ENCODE assay signal across 9 cellular contexts in the genomic region with DNA sequence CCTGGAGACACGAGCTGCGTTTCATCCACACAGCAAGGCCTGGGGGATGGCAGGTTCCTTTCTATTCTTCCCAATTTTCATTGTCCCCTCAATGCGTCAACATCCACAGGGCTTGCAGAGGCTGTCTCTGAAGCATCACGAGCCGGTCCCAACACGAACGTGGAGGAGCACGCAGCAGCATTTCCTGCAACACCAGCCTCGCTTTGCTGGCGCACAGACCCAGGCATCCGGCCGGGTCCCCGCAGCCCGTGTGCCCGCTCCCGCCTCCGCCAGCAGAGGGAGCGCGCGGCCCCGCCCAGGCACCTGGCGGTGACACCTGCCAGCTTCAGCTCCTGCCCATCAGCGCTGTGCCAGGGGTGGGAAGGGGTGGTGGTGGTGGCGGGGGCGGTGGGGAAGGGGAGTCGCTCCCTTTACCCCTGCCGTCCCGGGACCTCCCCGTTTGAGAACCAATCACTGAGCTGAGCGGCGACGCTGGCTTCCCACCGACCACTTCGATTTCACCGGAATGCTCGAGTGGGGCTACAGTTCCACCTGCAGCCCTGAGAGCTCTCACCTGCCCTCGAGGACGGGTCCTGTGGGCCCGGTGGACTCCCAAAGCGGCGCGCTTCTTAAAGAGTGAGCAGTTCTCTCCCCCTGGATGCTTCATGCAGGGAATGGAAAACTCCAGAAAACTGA.
DNase-seq lines count a peak whose midpoint lies in the region; ATAC-seq, FAIRE-seq and TF ChIP-seq lines count a peak whose summit lies in the region.
"Had no signal": no experiment of that assay in that cellular context is flagged by ENCODE, and none has a peak within 500 bp of the region (broad histone marks: within the 10 kb centered on the region; RNA-seq: fewer than 3 reads in every experiment).

No MANE protein-coding gene starts in this region.

- H3K27ac ChIP-seq in iPS-20b (ENCODE audit: low read length), result no peak overlapping the region
- no peak overlapping the region for H3K27ac ChIP-seq in testis

- H3K9ac ChIP-seq in iPS-20b (ENCODE audit: low read depth, low read length), result no peak overlapping the region

- H3K4me1 ChIP-seq in iPS-20b (ENCODE audit: insufficient read depth, low read length), result no peaks in the 10 kb centered on the region; the same call in 1 of the 2 replicates
- no peaks in the 10 kb centered on the region for H3K4me1 ChIP-seq in testis

- TF ChIP-seq CTCF in CD14-positive monocyte (IDR thresholded peaks at IDR 0.05) (peak; percentile 11), testis (IDR thresholded peaks at IDR 0.05) (peak in 2 of 3 experiments; percentile 16 to 43)

- H3K27ac Mint-ChIP-seq in CD14-positive monocyte, result no peak overlapping the region

- H3K27me3 Mint-ChIP-seq in CD14-positive monocyte (ENCODE audit: low read depth in 3 of 3), result peaks cover 4 to 9% (median 6%) of the 10 kb centered on the region in 3 donors

- FAIRE-seq in GM19239 (lab: Jason Lieb, UNC), result no peak
- FAIRE-seq: astrocyte had no signal

- peak overlapping the region; percentile 29; the same call in 1 of the 2 replicates for H3K4me3 ChIP-seq in iPS-20b (ENCODE audit: low read length)
- peak overlapping the region; percentile 15 to 36 for H3K4me3 ChIP-seq in testis

- DNase-seq in CD14-positive monocyte (ENCODE audit: low spot score) (no peak), GM19239 (ENCODE audit: insufficient read length, low spot score) (peak; percentile 48), HK-2 (ENCODE audit: unreplicated experiment) (peak; percentile 23), testis (peak; percentile 20), cerebellum (ENCODE audit: low spot score) (no peak)
- peak; percentile 65 for DNase-seq in activated CD4-positive, alpha-beta T cell treated with anti-CD3 and anti-CD28 coated beads for 48 hours

- H3K9me3 ChIP-seq in iPS-20b (ENCODE audit: insufficient read depth, low read depth, low read length) (no peaks in the 10 kb centered on the region), testis (no peaks in the 10 kb centered on the region)

- H3K4me1 Mint-ChIP-seq in CD14-positive monocyte, result no peaks in the 10 kb centered on the region

- intact Hi-C loops in CD14-positive monocyte (cut with micrococcal nuclease) (no loop called here), testis (cut with DNase I; ENCODE audit: low total_unique reads) (no loop called here)

- H3K9me3 Mint-ChIP-seq in CD14-positive monocyte, result peaks cover 0 to 2% (median 0%) of the 10 kb centered on the region in 7 donors

- no peaks in the 10 kb centered on the region for H3K36me3 Mint-ChIP-seq in CD14-positive monocyte

- no peak for TF ChIP-seq POLR2A in testis (IDR thresholded peaks at IDR 0.05)

- H3K27me3 ChIP-seq in iPS-20b (ENCODE audit: insufficient read depth, low read length) (peaks cover 11% of the 10 kb centered on the region), testis (no peaks in the 10 kb centered on the region)

- H3K4me3 Mint-ChIP-seq in CD14-positive monocyte, result no peak overlapping the region

- WGBS in testis, 2 donors, result 46 to 52% methylated on average over 18 to 39 of the region's 42 CpGs

- ATAC-seq in GM21723 (IDR thresholded peaks at IDR 0.05; ENCODE audit: unreplicated experiment), result no peak

- H3K36me3 ChIP-seq in iPS-20b (ENCODE audit: insufficient read depth, low read depth, low read length) (no peaks in the 10 kb centered on the region), testis (ENCODE audit: low read depth, missing control alignments) (no peaks in the 10 kb centered on the region)

Comparison
In these comparisons a context has a peak if more than half of its experiments do, and no peak if none do; other contexts are left out.
1. DNase-seq: peak in GM19239 (single experiment), HK-2 (single experiment), activated CD4-positive, alpha-beta T cell treated with anti-CD3 and anti-CD28 coated beads for 48 hours (single experiment) and testis (single experiment); none in CD14-positive monocyte (single experiment) and cerebellum (single experiment).